19 cellular contexts compared by ENCODE assay signal in genomic region chr1:228279722-228280105, GRCh38.
DNase-seq lines count a peak whose midpoint lies in the region; ATAC-seq and TF ChIP-seq lines count a peak whose summit lies in the region.
"Had no signal": no experiment of that assay in that cellular context is flagged by ENCODE, and none has a peak within 500 bp of the region (broad histone marks: within the 10 kb centered on the region; RNA-seq: fewer than 3 reads in every experiment).

No MANE protein-coding gene starts in this region.

- TF ChIP-seq CTCF in right atrium auricular region (IDR thresholded peaks at IDR 0.05), result no peak

- intact Hi-C loops in left ventricle myocardium superior (cut with micrococcal nuclease), result no loop called here

- H3K9me3 Mint-ChIP-seq in central memory CD8-positive, alpha-beta T cell, result no peaks in the 10 kb centered on the region

- H3K4me1 ChIP-seq in right atrium auricular region, result peaks cover 0 to 20% of the 10 kb centered on the region in 2 donors
- H3K4me1 ChIP-seq: A549 had no signal

- H3K27me3 ChIP-seq in right atrium auricular region, result no peaks in the 10 kb centered on the region

- H3K9me3 ChIP-seq in right atrium auricular region, result no peaks in the 10 kb centered on the region
- H3K9me3 ChIP-seq: A549 had no signal

- peaks cover 14% of the 10 kb centered on the region for H3K4me1 Mint-ChIP-seq in central memory CD8-positive, alpha-beta T cell

- DNase-seq in left ventricle myocardium superior, result peak; percentile 25
- no peak for DNase-seq in right atrium auricular region (ENCODE audit: low spot score)
- DNase-seq in central memory CD8-positive, alpha-beta T cell (ENCODE audit: low spot score in 2 of 2), result no peak
- peak; percentile 81 for DNase-seq in mesenteric fat pad (ENCODE audit: low spot score)
- DNase-seq in NOMO-1 treated with dmso at 0.1 percent for 144 hours (lab: John Stamatoyannopoulos, UW; ENCODE audit: unreplicated experiment), result no peak
- DNase-seq: C1 segment of cervical spinal cord; DMS 273 treated with DMSO at 0.1 percent for 48 hours; GDM1; KBM-7; NCI-H1417 treated with DMSO at 0.1 percent for 48 hours; NCI-H1930; NCI-H2171; NCI-H446 treated with DMSO at 0.1 percent for 48 hours; NK-92 treated with Interleukin-12 subunit alpha and Interleukin-12 subunit beta, amount 100 ng/mL, for 24 hours had no signal

- peaks cover 93% of the 10 kb centered on the region for H3K36me3 ChIP-seq in right atrium auricular region

- ATAC-seq in left ventricle myocardium superior, result no peak
- ATAC-seq in central memory CD8-positive, alpha-beta T cell (replicated peaks; ENCODE audit: extremely low read depth, poor library complexity, severe bottlenecking), result no peak
- no peak for ATAC-seq in GM18517 (IDR thresholded peaks at IDR 0.05; ENCODE audit: unreplicated experiment)
- no peak for ATAC-seq in esophagus mucosa
- ATAC-seq in GM21528 (IDR thresholded peaks at IDR 0.05; ENCODE audit: low FRiP score, unreplicated experiment), result no peak
- ATAC-seq: A549, GM12878 had no signal

- no peak overlapping the region for H3K4me3 Mint-ChIP-seq in central memory CD8-positive, alpha-beta T cell

- H3K27me3 Mint-ChIP-seq in central memory CD8-positive, alpha-beta T cell, result no peaks in the 10 kb centered on the region

- peak overlapping the region; percentile 22 for H3K27ac Mint-ChIP-seq in central memory CD8-positive, alpha-beta T cell (ENCODE audit: low read depth)

- no peak overlapping the region for H3K27ac ChIP-seq in right atrium auricular region
- H3K27ac ChIP-seq: A549 had no signal

- H3K4me3 ChIP-seq in right atrium auricular region, result no peak overlapping the region
- H3K4me3 ChIP-seq: A549, GM12878 had no signal

- peaks cover 6% of the 10 kb centered on the region for H3K36me3 Mint-ChIP-seq in central memory CD8-positive, alpha-beta T cell (ENCODE audit: insufficient read depth)

Comparison
In these comparisons a context has a peak if more than half of its experiments do, and no peak if none do; other contexts are left out.
1. DNase-seq: peak in left ventricle myocardium superior (single experiment) and mesenteric fat pad (single experiment); none in right atrium auricular region (single experiment), central memory CD8-positive, alpha-beta T cell (0 of 2) and NOMO-1 treated with dmso at 0.1 percent for 144 hours (single experiment).